8 cellular contexts compared by ENCODE assay signal in the genomic region with DNA sequence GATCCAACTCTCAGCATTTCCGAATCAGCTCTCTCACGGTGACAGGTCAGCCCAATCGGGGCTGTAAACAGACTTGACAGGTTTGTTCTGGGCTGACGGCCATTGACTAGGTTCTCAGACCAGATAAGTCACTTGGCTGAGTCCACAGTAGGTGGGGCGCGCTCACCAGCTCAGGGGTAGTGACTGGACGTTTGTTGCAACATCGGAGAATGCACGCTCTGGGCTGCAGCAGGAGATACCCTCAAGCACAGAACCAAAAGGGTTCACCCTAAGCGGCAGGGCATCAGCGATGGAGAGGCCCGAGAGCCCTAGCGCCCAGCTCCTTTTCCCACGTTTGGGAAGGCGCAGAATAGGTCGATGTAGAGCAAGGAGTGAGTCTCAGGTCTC. TPM values are rescaled to one million over a fixed set of nuclear protein-coding genes. Genes with fewer than 3 reads are reported as not detected.
A peak's percentile ranks its signal among the peaks of the same experiment; 100 is the strongest.
DNase-seq lines count a peak whose midpoint lies in the region; ATAC-seq, FAIRE-seq and TF ChIP-seq lines count a peak whose summit lies in the region.

No MANE protein-coding gene starts in this region.

- H2AFZ ChIP-seq in PC-3 (ENCODE audit: low read length) = peak overlapping the region; percentile 85
- peak overlapping the region; percentile 67 for H2AFZ ChIP-seq in HepG2 (ENCODE audit: low read length)

- H3K9me3 Mint-ChIP-seq in activated T-cell treated with anti-CD3 and anti-CD28 coated beads, Interleukin-2, amount 50 U/mL, for 24 hours = no peaks in the 10 kb centered on the region
- no peaks in the 10 kb centered on the region for H3K9me3 Mint-ChIP-seq in stimulated activated naive CD8-positive, alpha-beta T cell treated with anti-CD3 and anti-CD28 coated beads, Interleukin-15, amount 100 ng/mL, for 72 hours

- H3K4me1 ChIP-seq in PC-3 (ENCODE audit: insufficient read depth, low read length) = peaks cover 16% of the 10 kb centered on the region; the same call in 1 of the 2 replicates
- peaks cover 13% of the 10 kb centered on the region for H3K4me1 ChIP-seq in HepG2 (ENCODE audit: insufficient read depth, low read length)

- H3K36me3 ChIP-seq in PC-3 (ENCODE audit: low read depth, low read length) (no peaks in the 10 kb centered on the region), HepG2 (replicated peaks in 1 of 2; ENCODE audit: control insufficient read depth in 1 of 2, insufficient read depth in 2 of 2, low read length in 2 of 2) (no peaks in the 10 kb centered on the region)

- H3K9me2 ChIP-seq in PC-3 (replicated peaks; ENCODE audit: low read length) = no peaks in the 10 kb centered on the region

- peaks cover 27% of the 10 kb centered on the region for H3K36me3 Mint-ChIP-seq in activated T-cell treated with anti-CD3 and anti-CD28 coated beads, Interleukin-2, amount 50 U/mL, for 24 hours (ENCODE audit: low read depth)

- H3K27ac Mint-ChIP-seq in activated T-cell treated with anti-CD3 and anti-CD28 coated beads, Interleukin-2, amount 50 U/mL, for 24 hours = peak overlapping the region; percentile 97
- peak overlapping the region in 1 of 2 donors; percentile 92 for H3K27ac Mint-ChIP-seq in stimulated activated naive CD8-positive, alpha-beta T cell treated with anti-CD3 and anti-CD28 coated beads, Interleukin-15, amount 100 ng/mL, for 72 hours

- no peak for TF ChIP-seq EP300 in HepG2 (IDR thresholded peaks at IDR 0.05; ENCODE audit: low read depth in 2 of 2, low read length in 2 of 2)
- no peak for TF ChIP-seq EP300 in HepG2 (CRISPR knock-in tag; IDR thresholded peaks at IDR 0.05; ENCODE audit: borderline replicate concordance)

- H3F3A ChIP-seq in PC-3 (ENCODE audit: low read length, unreplicated experiment) = no peaks in the 10 kb centered on the region

- H3K4me2 ChIP-seq in PC-3 (ENCODE audit: low read length) = peak overlapping the region; percentile 99
- H3K4me2 ChIP-seq in HepG2 (ENCODE audit: low read depth, low read length) = peak overlapping the region; percentile 97

- H4K20me1 ChIP-seq in PC-3 (ENCODE audit: low read length) (peaks cover 23% of the 10 kb centered on the region), HepG2 (ENCODE audit: insufficient read depth, low read length) (peaks cover 21% of the 10 kb centered on the region)

- H3K27me3 Mint-ChIP-seq in activated T-cell treated with anti-CD3 and anti-CD28 coated beads, Interleukin-2, amount 50 U/mL, for 24 hours = no peaks in the 10 kb centered on the region
- H3K27me3 Mint-ChIP-seq in stimulated activated naive CD8-positive, alpha-beta T cell treated with anti-CD3 and anti-CD28 coated beads, Interleukin-15, amount 100 ng/mL, for 72 hours = no peaks in the 10 kb centered on the region

- in situ Hi-C loops in HepG2 (cut with HindIII; ENCODE audit: extremely low pct_ligation_motif_present, low pct_unique_long_range_greater_than_20kb) = loop anchor here (5.0 kb wide), 2 partner anchors 251 to 526 kb away; no protein-coding TSS in a partner anchor

- no peak for FAIRE-seq in HepG2 (lab: Jason Lieb, UNC)

- H3K79me2 ChIP-seq in PC-3 (ENCODE audit: low read length) = peaks cover 25% of the 10 kb centered on the region
- H3K79me2 ChIP-seq in HepG2 (ENCODE audit: insufficient read depth, low read length) = peaks cover 25% of the 10 kb centered on the region

- peak overlapping the region; percentile 96 for H3K4me3 Mint-ChIP-seq in activated T-cell treated with anti-CD3 and anti-CD28 coated beads, Interleukin-2, amount 50 U/mL, for 24 hours
- peak overlapping the region; percentile 97 to 98 for H3K4me3 Mint-ChIP-seq in stimulated activated naive CD8-positive, alpha-beta T cell treated with anti-CD3 and anti-CD28 coated beads, Interleukin-15, amount 100 ng/mL, for 72 hours

- H3K27ac ChIP-seq in PC-3 (ENCODE audit: low read length) = peak overlapping the region; percentile 97
- H3K27ac ChIP-seq in coronary artery = peak overlapping the region; percentile 97 to 98
- H3K27ac ChIP-seq in HepG2 (ENCODE audit: extremely low read length, insufficient read depth, low read length) = peak overlapping the region; percentile 88

- TSS peak; percentile 70 for BruUV-seq in PC-3 (replicated peaks; lab: Mats Ljungman, UMichigan)
- TSS peak; percentile 85 for BruUV-seq in HepG2 (replicated peaks; lab: Mats Ljungman, UMichigan)

- TF ChIP-seq RAD21 in HepG2 (CRISPR knock-in tag; IDR thresholded peaks at IDR 0.05) = no peak

- H3K9me3 ChIP-seq in PC-3 (ENCODE audit: low read length) (no peaks in the 10 kb centered on the region), HepG2 (ENCODE audit: low read length) (no peaks in the 10 kb centered on the region)

- H3K27me3 ChIP-seq in PC-3 (ENCODE audit: low read length) = no peaks in the 10 kb centered on the region
- H3K27me3 ChIP-seq in HepG2 (ENCODE audit: control insufficient read depth in 1 of 2, insufficient read depth in 2 of 2, low read length in 2 of 2) = no peaks in the 10 kb centered on the region; a peak in 1 of 5 replicates

- CTCF ChIA-PET in PC-3 (lab: Charles Lee) (interaction anchor here (0.8 kb wide), 1 partner anchor 66 kb away, joined by 4 read pairs; no protein-coding TSS in a partner anchor), HepG2 (lab: Yijun Ruan, JAX; ENCODE audit: low intra/inter-chr PET ratio, low total read pairs) (interaction anchor here (0.9 to 1.3 kb wide), 2 partner anchors 252 to 528 kb away, joined by 3 to 5 read pairs; no protein-coding TSS in a partner anchor)

- peaks cover 42% of the 10 kb centered on the region for H3K4me1 Mint-ChIP-seq in activated T-cell treated with anti-CD3 and anti-CD28 coated beads, Interleukin-2, amount 50 U/mL, for 24 hours (ENCODE audit: low read depth)
- peaks cover 20% of the 10 kb centered on the region for H3K4me1 Mint-ChIP-seq in stimulated activated naive CD8-positive, alpha-beta T cell treated with anti-CD3 and anti-CD28 coated beads, Interleukin-15, amount 100 ng/mL, for 72 hours

- DNase-seq in activated T-cell treated with anti-CD3 and anti-CD28 coated beads, Interleukin-2, amount 50 U/mL, for 24 hours = no peak
- DNase-seq in activated T-cell treated with anti-CD3 and anti-CD28 coated beads, Interleukin-2, amount 50 U/mL, for 1 hour = no peak
- DNase-seq in PC-3 (peak; percentile 84), coronary artery (ENCODE audit: low spot score) (peak; percentile 90), HepG2 (ENCODE audit: low spot score) (peak; percentile 82), retina (no peak)
- no peak for DNase-seq in stimulated activated naive CD8-positive, alpha-beta T cell treated with anti-CD3 and anti-CD28 coated beads, Interleukin-15, amount 100 ng/mL, for 72 hours

- intact Hi-C loops in PC-3 (cut with micrococcal nuclease) = loop anchor here (2.0 kb wide), 1 partner anchor 15 kb away; no protein-coding TSS in a partner anchor
- intact Hi-C loops in HepG2 (cut with micrococcal nuclease; ENCODE audit: unreplicated experiment) = no loop called here

- H3K9ac ChIP-seq in PC-3 (ENCODE audit: low read length) (peak overlapping the region; percentile 95), HepG2 (ENCODE audit: insufficient read depth, low read depth, low read length) (peak overlapping the region; percentile 82)

- peak overlapping the region; percentile 94 for H3K4me3 ChIP-seq in PC-3 (ENCODE audit: low read length)
- H3K4me3 ChIP-seq in coronary artery = peak overlapping the region; percentile 92
- peak overlapping the region; percentile 65 to 94 (median 80) for H3K4me3 ChIP-seq in HepG2 (replicated peaks in 1 of 3; ENCODE audit: insufficient read depth in 1 of 3, low read depth in 2 of 3, low read length in 3 of 3)

- WGBS in HepG2 (ENCODE audit: low lambda C conversion rate) = 0% methylated on average over 12 of the region's 16 CpGs

- TF ChIP-seq CTCF in PC-3 (conservative IDR thresholded peaks at IDR 0.05; ENCODE audit: low read depth, low read length) (no peak), coronary artery (IDR thresholded peaks at IDR 0.05) (no peak), HepG2 (CRISPR knock-in tag; IDR thresholded peaks at IDR 0.05) (peak; percentile 75)

- TF ChIP-seq POLR2A in HepG2 (IDR thresholded peaks at IDR 0.05; ENCODE audit: insufficient read depth in 1 of 2, low read depth in 2 of 2, low read length in 2 of 2) = no peak; a peak in 1 of 4 replicates

- POLR2A ChIA-PET in PC-3 (lab: Charles Lee; ENCODE audit: unreplicated experiment) = interaction anchor here (0.5 to 1.3 kb wide), 4 partner anchors 16 to 51 kb away, joined by 3 to 4 read pairs (median 4); a partner anchor contains a TSS
- POLR2A ChIA-PET in HepG2 (lab: Yijun Ruan, JAX) = interaction anchor here (0.9 to 3.6 kb wide), 13 partner anchors 11 to 1840 kb away, joined by 3 to 31 read pairs (median 5); a partner anchor contains a TSS

- peak; percentile 1 for ATAC-seq in HG02840 (IDR thresholded peaks at IDR 0.05; ENCODE audit: low FRiP score, unreplicated experiment)
- ATAC-seq in PC-3 = peak; percentile 29
- ATAC-seq in HepG2 = peak; percentile 61
- peak; percentile 1 for ATAC-seq in stimulated activated naive CD8-positive, alpha-beta T cell treated with anti-CD3 and anti-CD28 coated beads, Interleukin-15, amount 100 ng/mL, for 72 hours

RNA-seq across cellular contexts. Expression of a gene that starts 1.8 kb away (rescaled TPM):
- total RNA-seq in PC-3 (2014; rRNA removed) = 0.15 and 0.23 TPM in 2 replicates
- 0.39 and 0.44 TPM in 2 replicates for total RNA-seq in HepG2 (2016; rRNA removed; fragmentation: Illumina TruSeq; extraction: Trizol)
- 0.53 and 0.61 TPM in 2 replicates for total RNA-seq in HepG2 (2016; cell fraction: cytosol; rRNA removed; fragmentation: Illumina TruSeq; extraction: Trizol; ENCODE audit: low read depth)
- 0.45 and 0.46 TPM in 2 replicates for total RNA-seq in HepG2 (2016; cell fraction: insoluble cytoplasmic fraction; rRNA removed; fragmentation: Illumina TruSeq; extraction: Trizol)
- 0.68 and 0.76 TPM in 2 replicates for total RNA-seq in HepG2 (2016; cell fraction: membrane; rRNA removed; fragmentation: Illumina TruSeq; extraction: Trizol)
- total RNA-seq in HepG2 (2016; cell fraction: nucleus; rRNA removed; fragmentation: Illumina TruSeq; extraction: Trizol) = 0.56 and 0.63 TPM in 2 replicates
- polyA plus RNA-seq in HepG2 (2011; rRNA removed) = 0.08 and 0.12 TPM in 2 replicates
- polyA plus RNA-seq in HepG2 (2011; cell fraction: cytosol; rRNA removed) = 0.12 and 0.14 TPM in 2 replicates
- polyA plus RNA-seq in HepG2 (2011; cell fraction: nucleus; rRNA removed) = 0.19 and 0.23 TPM in 2 replicates
- 0.15 and 0.34 TPM in 2 replicates for polyA plus RNA-seq in HepG2 (2012)
- 0.06 and 0.10 TPM in 2 replicates for polyA plus RNA-seq in HepG2 (2016; cell fraction: cytosol; fragmentation: Illumina TruSeq; extraction: Trizol; ENCODE audit: low read depth)
- 0.38 and 0.51 TPM in 2 replicates for polyA plus RNA-seq in HepG2 (2016; cell fraction: insoluble cytoplasmic fraction; fragmentation: Illumina TruSeq; extraction: Trizol; ENCODE audit: low read depth)
- 0.28 and 0.29 TPM in 2 replicates for polyA plus RNA-seq in HepG2 (2016; cell fraction: membrane; fragmentation: Illumina TruSeq; extraction: Trizol; ENCODE audit: low read depth)
- polyA plus RNA-seq in HepG2 (2016; cell fraction: nucleus; fragmentation: Illumina TruSeq; extraction: Trizol; ENCODE audit: insufficient read depth, low read depth) = 0.27 TPM in 2 replicates
- 0.64 and 3.7 TPM in 2 replicates for polyA minus RNA-seq in HepG2 (2011; rRNA and poly(A)+ RNA removed; ENCODE audit: low replicate concordance)
- polyA minus RNA-seq in HepG2 (2011; cell fraction: cytosol; rRNA and poly(A)+ RNA removed) = 0.20 and 0.35 TPM in 2 replicates
- polyA minus RNA-seq in HepG2 (2011; cell fraction: nucleus; rRNA and poly(A)+ RNA removed) = 0.75 and 1.0 TPM in 2 replicates

RNA-seq across cellular contexts. Expression of a gene that starts 1.9 kb away (rescaled TPM):
- total RNA-seq in PC-3 (2014; rRNA removed) (7.8 and 18.5 TPM in 2 replicates), HepG2 (2016; rRNA removed; fragmentation: Illumina TruSeq; extraction: Trizol) (53.4 and 61.3 TPM in 2 replicates)
- 82.4 and 88.0 TPM in 2 replicates for total RNA-seq in HepG2 (2016; cell fraction: cytosol; rRNA removed; fragmentation: Illumina TruSeq; extraction: Trizol; ENCODE audit: low read depth)
- total RNA-seq in HepG2 (2016; cell fraction: insoluble cytoplasmic fraction; rRNA removed; fragmentation: Illumina TruSeq; extraction: Trizol) = 47.2 and 66.2 TPM in 2 replicates
- 81.1 and 107 TPM in 2 replicates for total RNA-seq in HepG2 (2016; cell fraction: membrane; rRNA removed; fragmentation: Illumina TruSeq; extraction: Trizol)
- total RNA-seq in HepG2 (2016; cell fraction: nucleus; rRNA removed; fragmentation: Illumina TruSeq; extraction: Trizol) = 127 and 136 TPM in 2 replicates
- 21.4 and 30.3 TPM in 2 replicates for polyA plus RNA-seq in HepG2 (2011; rRNA removed)
- 7.0 and 9.2 TPM in 2 replicates for polyA plus RNA-seq in HepG2 (2011; cell fraction: cytosol; rRNA removed)
- 16.9 and 17.8 TPM in 2 replicates for polyA plus RNA-seq in HepG2 (2011; cell fraction: nucleus; rRNA removed)
- polyA plus RNA-seq in HepG2 (2012) = 34.8 and 38.6 TPM in 2 replicates
- 34.1 and 35.2 TPM in 2 replicates for polyA plus RNA-seq in HepG2 (2016; cell fraction: cytosol; fragmentation: Illumina TruSeq; extraction: Trizol; ENCODE audit: low read depth)
- 41.9 and 43.9 TPM in 2 replicates for polyA plus RNA-seq in HepG2 (2016; cell fraction: insoluble cytoplasmic fraction; fragmentation: Illumina TruSeq; extraction: Trizol; ENCODE audit: low read depth)
- 60.0 and 64.3 TPM in 2 replicates for polyA plus RNA-seq in HepG2 (2016; cell fraction: membrane; fragmentation: Illumina TruSeq; extraction: Trizol; ENCODE audit: low read depth)
- 62.6 and 63.9 TPM in 2 replicates for polyA plus RNA-seq in HepG2 (2016; cell fraction: nucleus; fragmentation: Illumina TruSeq; extraction: Trizol; ENCODE audit: insufficient read depth, low read depth)
- polyA minus RNA-seq in HepG2 (2011; rRNA and poly(A)+ RNA removed; ENCODE audit: low replicate concordance) = 18.6 and 85.7 TPM in 2 replicates
- 43.6 and 59.8 TPM in 2 replicates for polyA minus RNA-seq in HepG2 (2011; cell fraction: cytosol; rRNA and poly(A)+ RNA removed)
- polyA minus RNA-seq in HepG2 (2011; cell fraction: nucleus; rRNA and poly(A)+ RNA removed) = 255 and 302 TPM in 2 replicates

RNA-seq across cellular contexts. Expression of a gene that starts 43.5 kb away (rescaled TPM):
- 14.9 and 15.7 TPM in 2 replicates for total RNA-seq in PC-3 (2014; rRNA removed)
- 23.2 and 28.2 TPM in 2 replicates for total RNA-seq in HepG2 (2016; rRNA removed; fragmentation: Illumina TruSeq; extraction: Trizol)
- total RNA-seq in HepG2 (2016; cell fraction: cytosol; rRNA removed; fragmentation: Illumina TruSeq; extraction: Trizol; ENCODE audit: low read depth) = 4.1 and 4.4 TPM in 2 replicates
- total RNA-seq in HepG2 (2016; cell fraction: insoluble cytoplasmic fraction; rRNA removed; fragmentation: Illumina TruSeq; extraction: Trizol) = 20.5 and 28.2 TPM in 2 replicates
- 9.8 and 11.6 TPM in 2 replicates for total RNA-seq in HepG2 (2016; cell fraction: membrane; rRNA removed; fragmentation: Illumina TruSeq; extraction: Trizol)
- total RNA-seq in HepG2 (2016; cell fraction: nucleus; rRNA removed; fragmentation: Illumina TruSeq; extraction: Trizol) = 31.5 and 36.1 TPM in 2 replicates
- 13.2 and 14.9 TPM in 2 replicates for polyA plus RNA-seq in HepG2 (2011; rRNA removed)
- 5.7 and 10.9 TPM in 2 replicates for polyA plus RNA-seq in HepG2 (2011; cell fraction: cytosol; rRNA removed)
- 9.2 and 13.6 TPM in 2 replicates for polyA plus RNA-seq in HepG2 (2011; cell fraction: nucleus; rRNA removed)
- 28.9 and 35.5 TPM in 2 replicates for polyA plus RNA-seq in HepG2 (2012)
- polyA plus RNA-seq in HepG2 (2016; cell fraction: cytosol; fragmentation: Illumina TruSeq; extraction: Trizol; ENCODE audit: low read depth) = 1.4 and 1.9 TPM in 2 replicates
- polyA plus RNA-seq in HepG2 (2016; cell fraction: insoluble cytoplasmic fraction; fragmentation: Illumina TruSeq; extraction: Trizol; ENCODE audit: low read depth) = 15.9 and 16.5 TPM in 2 replicates
- polyA plus RNA-seq in HepG2 (2016; cell fraction: membrane; fragmentation: Illumina TruSeq; extraction: Trizol; ENCODE audit: low read depth) = 5.1 and 5.7 TPM in 2 replicates
- 35.9 and 37.6 TPM in 2 replicates for polyA plus RNA-seq in HepG2 (2016; cell fraction: nucleus; fragmentation: Illumina TruSeq; extraction: Trizol; ENCODE audit: insufficient read depth, low read depth)
- polyA minus RNA-seq in HepG2 (2011; rRNA and poly(A)+ RNA removed; ENCODE audit: low replicate concordance) = 8.2 and 36.0 TPM in 2 replicates
- 15.2 and 18.0 TPM in 2 replicates for polyA minus RNA-seq in HepG2 (2011; cell fraction: cytosol; rRNA and poly(A)+ RNA removed)
- polyA minus RNA-seq in HepG2 (2011; cell fraction: nucleus; rRNA and poly(A)+ RNA removed) = 45.7 and 51.8 TPM in 2 replicates

Comparison
In these comparisons a context has a peak if more than half of its experiments do, and no peak if none do; other contexts are left out.
1. DNase-seq: peak in PC-3 (single experiment), coronary artery (single experiment) and HepG2 (single experiment); none in activated T-cell treated with anti-CD3 and anti-CD28 coated beads, Interleukin-2, amount 50 U/mL, for 24 hours (single experiment), activated T-cell treated with anti-CD3 and anti-CD28 coated beads, Interleukin-2, amount 50 U/mL, for 1 hour (single experiment), stimulated activated naive CD8-positive, alpha-beta T cell treated with anti-CD3 and anti-CD28 coated beads, Interleukin-15, amount 100 ng/mL, for 72 hours (0 of 2) and retina (single experiment).
2. ATAC-seq: peak in every context shown above with its lines; median percentile 61 in HepG2; 29 in PC-3; 1 in HG02840; 1 in stimulated activated naive CD8-positive, alpha-beta T cell treated with anti-CD3 and anti-CD28 coated beads, Interleukin-15, amount 100 ng/mL, for 72 hours.
3. Peak in every context shown above with its lines, with median percentiles within 50 percentile points of each other: H3K27ac ChIP-seq and H3K4me3 ChIP-seq.